Comparison of ENCODE assay signal across 7 cellular contexts in genomic region chrX:55488268-55488558, GRCh38. TPM values are rescaled to one million over a fixed set of nuclear protein-coding genes. Genes with fewer than 3 reads are reported as not detected.
DNase-seq lines count a peak whose midpoint lies in the region; ATAC-seq and TF ChIP-seq lines count a peak whose summit lies in the region.

No MANE protein-coding gene starts in this region.

- intact Hi-C loops in Panc1 (cut with micrococcal nuclease; ENCODE audit: unreplicated experiment) (no loop called here), spleen (cut with DNase I; ENCODE audit: low total_unique reads) (no loop called here), posterior vena cava (cut with DNase I) (no loop called here)

- H3K4me3 ChIP-seq in Panc1 (ENCODE audit: low read depth in 2 of 2, low read length in 2 of 2) (peak overlapping the region; percentile 51 to 65), fibroblast of the aortic adventitia (ENCODE audit: low read depth, low read length) (peak overlapping the region; percentile 44), spleen (peak overlapping the region in 6 of 8 donors; percentile 55 to 84 (median 65))

- POLR2A ChIA-PET in Panc1 (lab: Charles Lee) = no interaction called here

- TF ChIP-seq POLR2A in spleen (IDR thresholded peaks at IDR 0.05) = no peak

- CTCF ChIA-PET in Panc1 (lab: Charles Lee) = no interaction called here

- no peaks in the 10 kb centered on the region for H3K27me3 ChIP-seq in Panc1 (ENCODE audit: control insufficient read depth, insufficient read depth, low read length)
- no peaks in the 10 kb centered on the region for H3K27me3 ChIP-seq in spleen (replicated peaks in 1 of 7)

- no peaks in the 10 kb centered on the region for H3K4me1 ChIP-seq in Panc1 (ENCODE audit: control insufficient read depth, insufficient read depth, low read length)
- peaks cover 0 to 18% (median 7%) of the 10 kb centered on the region in 6 donors for H3K4me1 ChIP-seq in spleen

- H3K27ac ChIP-seq in Panc1 (ENCODE audit: low read length) (peak overlapping the region; percentile 57; the same call in 1 of the 2 replicates), spleen (peak overlapping the region; percentile 72 to 92 (median 90))

- BruUV-seq in Panc1 (replicated peaks; lab: Mats Ljungman, UMichigan) = no TSS peak

- TF ChIP-seq CTCF in Panc1 (IDR thresholded peaks at IDR 0.05) = no peak
- no peak for TF ChIP-seq CTCF in fibroblast of the aortic adventitia (IDR thresholded peaks at IDR 0.05; ENCODE audit: insufficient read depth, low read length)
- TF ChIP-seq CTCF in spleen (IDR thresholded peaks at IDR 0.05 in 8 of 11, conservative IDR thresholded peaks at IDR 0.05 in 3 of 11) = no peak

- WGBS in spleen, 5 donors = 1 to 40% (median 33%) methylated on average over 1 to 19 of the region's 19 CpGs

- H3K36me3 ChIP-seq in Panc1 (ENCODE audit: control insufficient read depth, insufficient read depth, low read length) = no peaks in the 10 kb centered on the region
- no peaks in the 10 kb centered on the region for H3K36me3 ChIP-seq in spleen

- in situ Hi-C loops in Panc1 (cut with HindIII; ENCODE audit: low pct_unique_long_range_greater_than_20kb, low sequenced_read_pairs) = no loop called here

- H3K9me3 ChIP-seq in Panc1 (ENCODE audit: control insufficient read depth, insufficient read depth, low read depth, low read length) (no peaks in the 10 kb centered on the region), spleen (no peaks in the 10 kb centered on the region)

- no peak for DNase-seq in Panc1 (ENCODE audit: low read depth, low spot score)
- DNase-seq in fibroblast of the aortic adventitia (ENCODE audit: low read depth) = no peak
- no peak for DNase-seq in spleen
- DNase-seq in NCI-H510A treated with DMSO at 0.1 percent for 48 hours (lab: John Stamatoyannopoulos, UW) = no peak
- no peak for DNase-seq in posterior vena cava (ENCODE audit: low spot score)
- no peak for DNase-seq in NCI-H82 treated with DMSO at 0.1 percent for 48 hours (lab: John Stamatoyannopoulos, UW; ENCODE audit: unreplicated experiment)

- ATAC-seq in GM21526 (IDR thresholded peaks at IDR 0.05; ENCODE audit: low FRiP score, unreplicated experiment) = peak; percentile 1
- ATAC-seq in Panc1 = no peak

RNA-seq across cellular contexts. Expression of gene USP51, which starts 1.4 kb away (rescaled TPM):
- total RNA-seq in Panc1 (2021; ENCODE audit: unreplicated experiment) (1.7 TPM), fibroblast of the aortic adventitia (ENCODE audit: low replicate concordance) (2.2 and 3.8 TPM in 2 replicates), spleen (1 to 10 TPM; 2.3 to 5.0 (median 2.5) TPM), posterior vena cava (1 to 10 TPM; 2.0 to 2.7 TPM)
- polyA plus RNA-seq in Panc1 (2012; ENCODE audit: insufficient read length) = 0.79 TPM
- polyA plus RNA-seq in spleen = under 1 TPM; 0.46 to 0.70 (median 0.48) TPM

RNA-seq across cellular contexts. Expression of gene MAGEH1, which starts 36.3 kb away (rescaled TPM):
- total RNA-seq in Panc1 (2021; ENCODE audit: unreplicated experiment) (5.7 TPM), fibroblast of the aortic adventitia (ENCODE audit: low replicate concordance) (11.4 and 26.1 TPM in 2 replicates), spleen (10 to 100 TPM; 13.4 to 28.2 (median 18.7) TPM), posterior vena cava (10 to 100 TPM; 31.9 to 33.7 TPM)
- 6.1 TPM for polyA plus RNA-seq in Panc1 (2012; ENCODE audit: insufficient read length)
- polyA plus RNA-seq in spleen = 10 to 100 TPM; 23.6 to 29.1 (median 24.6) TPM
